ENCODE assay signal across 27 cellular contexts in the genomic region with DNA sequence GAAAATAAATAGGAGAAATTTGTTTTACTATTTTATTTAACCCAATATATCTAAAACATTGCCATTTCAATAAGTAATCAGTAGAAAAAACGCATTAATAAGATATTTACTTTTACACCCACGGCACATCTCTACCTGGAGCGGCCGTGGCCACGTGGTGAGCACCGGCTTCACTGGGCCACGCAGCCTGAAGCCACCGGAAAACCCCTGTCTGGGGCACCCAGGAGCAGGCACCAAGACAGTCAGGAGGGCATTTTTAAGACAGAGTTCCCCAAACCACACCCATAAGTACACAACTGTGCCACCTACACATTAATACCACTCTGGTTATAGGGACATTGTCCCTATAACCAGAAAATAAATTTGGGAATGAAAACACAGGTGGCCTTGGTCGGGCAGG.
"Had no signal": no experiment of that assay in that cellular context is flagged by ENCODE, and none has a peak within 500 bp of the region (broad histone marks: within the 10 kb centered on the region; RNA-seq: fewer than 3 reads in every experiment).

No MANE protein-coding gene starts in this region.

- H3K4me1 ChIP-seq: esophagus squamous epithelium, heart right ventricle, left ventricle myocardium inferior, lower lobe of right lung, pancreas, suprapubic skin, transverse colon, vagina had no signal

- H3K9me3 ChIP-seq: lower lobe of right lung, pancreas, vagina had no signal

- ATAC-seq: heart right ventricle; left colon; lower lobe of right lung; naive thymus-derived CD8-positive, alpha-beta T cell; pancreas; sciatic nerve; stimulated activated naive CD8-positive, alpha-beta T cell treated with anti-CD3 and anti-CD28 coated beads, Interleukin-15, amount 100 ng/mL, for 72 hours had no signal

- H3K4me3 ChIP-seq: coronary artery, esophagus squamous epithelium, heart right ventricle, left ventricle myocardium inferior, lower lobe of right lung, pancreas, smooth muscle cell, suprapubic skin, transverse colon, vagina had no signal

- DNase-seq: dermis blood vessel endothelial cell; effector memory CD4-positive, alpha-beta T cell; esophagus squamous epithelium; foreskin melanocyte; glutamatergic neuron; heart right ventricle; hippocampal formation; left ventricle myocardium inferior; lower lobe of right lung; nephron progenitor cell; occipital lobe; retina; stimulated activated CD4-positive, alpha-beta T cell treated with anti-CD3 and anti-CD28 coated beads, Interleukin-12 subunit alpha, Interleukin-12 subunit beta, amount 100 ng/mL, for 4 hours; stimulated activated CD4-positive, alpha-beta T cell treated with anti-CD3 and anti-CD28 coated beads, Interleukin-1b, Interleukin-23, amount 100 ng/mL, for 48 hours; stimulated activated CD4-positive, alpha-beta T cell treated with anti-CD3 and anti-CD28 coated beads, Interleukin-4, amount 100 ng/mL, for 1 hour; stimulated activated CD8-positive, alpha-beta memory T cell treated with anti-CD3 and anti-CD28 coated beads, Interleukin-4, amount 100 ng/mL, for 48 hours; stimulated activated naive CD4-positive, alpha-beta T cell; stimulated activated naive CD8-positive, alpha-beta T cell treated with anti-CD3 and anti-CD28 coated beads, Interleukin-15, amount 100 ng/mL, for 72 hours; transverse colon had no signal

- H3K36me3 ChIP-seq: esophagus squamous epithelium, heart right ventricle, left ventricle myocardium inferior, lower lobe of right lung, pancreas, suprapubic skin, transverse colon, vagina had no signal

- H3K27me3 ChIP-seq: pancreas, transverse colon, vagina had no signal

- H3K27ac ChIP-seq: coronary artery, esophagus squamous epithelium, heart right ventricle, left ventricle myocardium inferior, lower lobe of right lung, pancreas, suprapubic skin, transverse colon, vagina had no signal
